4 cellular contexts compared by ENCODE assay signal in genomic region chr22:19676437-19676836, GRCh38. TPM values are rescaled to one million over a fixed set of nuclear protein-coding genes. Genes with fewer than 3 reads are reported as not detected.
"Had no signal": no experiment of that assay in that cellular context is flagged by ENCODE, and none has a peak within 500 bp of the region (broad histone marks: within the 10 kb centered on the region; RNA-seq: fewer than 3 reads in every experiment).

No MANE protein-coding gene starts in this region.

RNA-seq across cellular contexts. Expression of gene SEPTIN5, which starts 37.9 kb away (rescaled TPM):
- total RNA-seq: OCI-LY7 had no signal

RNA-seq across cellular contexts. Expression of gene GP1BB, which starts 46.9 kb away (rescaled TPM):
- total RNA-seq: OCI-LY7, Right ventricle myocardium inferior, Right ventricle myocardium superior, RPMI7951 had no signal
